8 cellular contexts compared by ENCODE assay signal in the genomic region with DNA sequence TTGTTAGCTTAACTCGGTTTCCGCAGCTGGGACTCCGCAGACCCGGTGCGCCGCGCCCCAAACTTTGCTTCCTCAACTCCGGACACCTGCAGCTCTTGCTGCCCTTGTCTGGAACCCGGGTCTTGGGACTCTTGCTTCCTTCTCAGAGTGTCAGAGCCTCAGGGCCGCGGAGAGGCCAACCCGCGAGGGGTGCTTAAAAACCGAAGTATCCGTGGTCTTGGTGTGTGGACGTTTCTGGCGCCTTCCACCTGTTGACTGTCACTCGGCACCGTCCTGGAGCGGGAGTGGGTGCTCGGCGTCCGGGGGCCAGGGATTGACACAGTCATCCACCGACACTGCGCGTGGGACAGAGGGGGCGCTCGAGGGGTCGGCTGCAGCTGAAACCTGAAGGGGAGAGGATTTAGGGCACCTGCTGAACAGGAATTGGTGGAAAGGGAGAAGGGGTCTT.
DNase-seq lines count a peak whose midpoint lies in the region; ATAC-seq lines count a peak whose summit lies in the region.

No MANE protein-coding gene starts in this region.

- no peaks in the 10 kb centered on the region for H3K9me3 Mint-ChIP-seq in dendritic cell treated with granulocyte-macrophage colony-stimulating factor and Interleukin-4, amounts not matched to agents 40 ng/mL and 50 ng/mL, for 4 days

- H3K4me1 ChIP-seq in HUES48 (ENCODE audit: control insufficient read depth, insufficient read depth, low read length): no peaks in the 10 kb centered on the region

- no peak overlapping the region for H3K9ac ChIP-seq in HUES48 (ENCODE audit: low read depth, low read length)

- H3K27ac ChIP-seq in HUES48 (ENCODE audit: low read depth, low read length): no peak overlapping the region

- peak overlapping the region; percentile 95 for H3K27ac Mint-ChIP-seq in dendritic cell treated with granulocyte-macrophage colony-stimulating factor and Interleukin-4, amounts not matched to agents 40 ng/mL and 50 ng/mL, for 4 days

- peaks cover 47% of the 10 kb centered on the region for H3K27me3 ChIP-seq in HUES48 (ENCODE audit: control insufficient read depth, insufficient read depth, low read length)

- peaks cover 59% of the 10 kb centered on the region for H3K4me1 Mint-ChIP-seq in dendritic cell treated with granulocyte-macrophage colony-stimulating factor and Interleukin-4, amounts not matched to agents 40 ng/mL and 50 ng/mL, for 4 days (ENCODE audit: low read depth)

- no peaks in the 10 kb centered on the region for H3K36me3 ChIP-seq in HUES48 (ENCODE audit: control insufficient read depth, insufficient read depth, low read length)

- intact Hi-C loops in dendritic cell treated with granulocyte-macrophage colony-stimulating factor and Interleukin-4, amounts not matched to agents 40 ng/mL and 50 ng/mL, for 4 days (cut with micrococcal nuclease): no loop called here

- ATAC-seq in GM21367 (IDR thresholded peaks at IDR 0.05; ENCODE audit: unreplicated experiment): peak; percentile 37

- DNase-seq in COLO668 (lab: John Stamatoyannopoulos, UW; ENCODE audit: unreplicated experiment) (peak; percentile 53), medulla oblongata (ENCODE audit: extremely low spot score) (peak; percentile 50), NCI-H1694 treated with DMSO at 0.1 percent for 48 hours (lab: John Stamatoyannopoulos, UW) (no peak)
- DNase-seq in activated CD4-positive, alpha-beta T cell treated with anti-CD3 and anti-CD28 coated beads for 1 hour: peak; percentile 52
- DNase-seq in stimulated activated CD8-positive, alpha-beta memory T cell treated with anti-CD3 and anti-CD28 coated beads, Interleukin-12 subunit alpha, Interleukin-12 subunit beta, amount 100 ng/mL, for 4 hours (ENCODE audit: low read depth): peak; percentile 50

- no peaks in the 10 kb centered on the region for H3K9me3 ChIP-seq in HUES48 (ENCODE audit: control insufficient read depth, insufficient read depth, low read length)

- H3K27me3 Mint-ChIP-seq in dendritic cell treated with granulocyte-macrophage colony-stimulating factor and Interleukin-4, amounts not matched to agents 40 ng/mL and 50 ng/mL, for 4 days: no peaks in the 10 kb centered on the region

- H3K4me3 ChIP-seq in HUES48 (ENCODE audit: low read depth, low read length): peak overlapping the region; percentile 74

- peak overlapping the region; percentile 97 for H3K4me3 Mint-ChIP-seq in dendritic cell treated with granulocyte-macrophage colony-stimulating factor and Interleukin-4, amounts not matched to agents 40 ng/mL and 50 ng/mL, for 4 days

- H3K36me3 Mint-ChIP-seq in dendritic cell treated with granulocyte-macrophage colony-stimulating factor and Interleukin-4, amounts not matched to agents 40 ng/mL and 50 ng/mL, for 4 days (ENCODE audit: low read depth): peaks cover 35% of the 10 kb centered on the region
